8 cellular contexts compared by ENCODE assay signal in genomic region chr3:142888099-142888483, GRCh38. TPM values are rescaled to one million over a fixed set of nuclear protein-coding genes. Genes with fewer than 3 reads are reported as not detected.
A peak's percentile ranks its signal among the peaks of the same experiment; 100 is the strongest.
DNase-seq lines count a peak whose midpoint lies in the region; TF ChIP-seq lines count a peak whose summit lies in the region.

No MANE protein-coding gene starts in this region.

- H3K36me3 Mint-ChIP-seq in Caco-2 (ENCODE audit: insufficient read depth, unreplicated experiment) (no peaks in the 10 kb centered on the region), neural crest cell (ENCODE audit: low read depth) (no peaks in the 10 kb centered on the region)

- no peaks in the 10 kb centered on the region for H3K9me3 Mint-ChIP-seq in Caco-2 (ENCODE audit: unreplicated experiment)
- no peaks in the 10 kb centered on the region for H3K9me3 Mint-ChIP-seq in neural crest cell

- TF ChIP-seq CTCF in Caco-2 (IDR thresholded peaks at IDR 0.05; ENCODE audit: insufficient read depth in 1 of 2, low read depth in 1 of 2, low read length in 1 of 2, severe bottlenecking in 1 of 2, unreplicated experiment in 1 of 2) (no peak), neural crest cell (conservative IDR thresholded peaks at IDR 0.05) (peak; percentile 43)

- H3K4me1 Mint-ChIP-seq in Caco-2 (ENCODE audit: low read depth, unreplicated experiment) (no peaks in the 10 kb centered on the region), neural crest cell (peaks cover 10% of the 10 kb centered on the region)

- no peak overlapping the region for H3K27ac Mint-ChIP-seq in Caco-2 (ENCODE audit: unreplicated experiment)
- H3K27ac Mint-ChIP-seq in neural crest cell (ENCODE audit: unreplicated experiment): no peak overlapping the region

- H3K27me3 Mint-ChIP-seq in Caco-2 (ENCODE audit: insufficient read depth, unreplicated experiment): peaks cover 10% of the 10 kb centered on the region
- peaks cover 27% of the 10 kb centered on the region for H3K27me3 Mint-ChIP-seq in neural crest cell (ENCODE audit: low read depth)

- POLR2A ChIA-PET in Caco-2 (lab: Charles Lee): no interaction called here

- peak overlapping the region; percentile 79 for H3K4me3 Mint-ChIP-seq in Caco-2 (ENCODE audit: unreplicated experiment)
- H3K4me3 Mint-ChIP-seq in neural crest cell: peak overlapping the region; percentile 91

- H3K36me3 ChIP-seq in Caco-2 (ENCODE audit: control insufficient read depth, insufficient read depth, low read length): no peaks in the 10 kb centered on the region

- H3K9me3 ChIP-seq in Caco-2: no peaks in the 10 kb centered on the region

- peak overlapping the region; percentile 55 for H3K4me3 ChIP-seq in Caco-2 (ENCODE audit: low read depth, low read length)

- intact Hi-C loops in Caco-2 (cut with micrococcal nuclease; ENCODE audit: unreplicated experiment): loop anchor here (5.0 kb wide), 1 partner anchor 301 kb away; no protein-coding TSS in a partner anchor

- CTCF ChIA-PET in Caco-2 (lab: Charles Lee): no interaction called here

- no TSS peak for BruUV-seq in Caco-2 (replicated peaks; lab: Mats Ljungman, UMichigan)

- no peaks in the 10 kb centered on the region for H3K4me1 ChIP-seq in Caco-2

- H3K27me3 ChIP-seq in Caco-2 (replicated peaks; ENCODE audit: control insufficient read depth, insufficient read depth, low read length): no peaks in the 10 kb centered on the region

- DNase-seq in Caco-2 (no peak), HuH-7.5 (ENCODE audit: low spot score) (peak; percentile 66), SKM-1 (lab: John Stamatoyannopoulos, UW; ENCODE audit: unreplicated experiment) (peak; percentile 36), fibroblast of peridontal ligament (ENCODE audit: extremely low read depth) (peak; percentile 44), neural crest cell (ENCODE audit: low read depth, low spot score) (peak; percentile 35), HPDE6-E6E7 (ENCODE audit: extremely low spot score) (no peak), HCEC 1CT (no peak)
- DNase-seq in NK-92 treated with Interleukin-12 subunit alpha and Interleukin-12 subunit beta, amount 100 ng/mL, for 24 hours (lab: John Stamatoyannopoulos, UW): no peak

RNA-seq across cellular contexts. Expression of gene PCOLCE2, which starts 0.8 kb away (rescaled TPM):
- total RNA-seq in Caco-2 (2022) (0.34 and 1.1 TPM in 2 replicates), neural crest cell (4.9 and 6.3 TPM in 2 replicates)

Comparison
In these comparisons a context has a peak if more than half of its experiments do, and no peak if none do; other contexts are left out.
1. DNase-seq: peak in HuH-7.5 (single experiment), SKM-1 (single experiment), fibroblast of peridontal ligament (single experiment) and neural crest cell (single experiment); none in Caco-2 (0 of 2), NK-92 treated with Interleukin-12 subunit alpha and Interleukin-12 subunit beta, amount 100 ng/mL, for 24 hours (single experiment), HPDE6-E6E7 (single experiment) and HCEC 1CT (single experiment).